In the genomic region with DNA sequence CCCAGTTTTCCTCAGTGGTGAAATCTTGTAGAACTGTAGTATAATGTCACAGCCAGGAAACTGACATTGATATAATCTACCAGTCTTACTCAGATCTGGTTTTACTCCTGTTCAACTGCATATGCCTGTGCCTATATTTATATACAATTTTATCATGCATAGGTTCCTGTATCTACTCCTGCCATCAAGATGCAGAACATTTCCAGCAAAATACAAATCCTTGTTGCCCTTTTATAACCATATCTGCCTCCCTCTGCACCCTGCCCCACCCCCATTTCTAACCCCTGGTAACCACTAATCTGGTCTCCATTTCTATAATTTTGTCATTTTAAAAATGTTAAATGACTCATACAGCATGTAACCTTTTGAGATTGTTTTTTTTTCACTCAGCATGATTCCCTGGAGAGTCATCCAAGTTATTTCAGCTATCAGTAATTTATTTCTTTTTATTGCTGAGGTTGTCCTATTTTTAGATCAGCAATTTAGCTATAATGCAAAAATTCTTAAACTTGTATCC, we compare ENCODE assay signal across 17 cellular contexts. TPM values are rescaled to one million over a fixed set of nuclear protein-coding genes. Genes with fewer than 3 reads are reported as not detected.
DNase-seq lines count a peak whose midpoint lies in the region; ATAC-seq and TF ChIP-seq lines count a peak whose summit lies in the region.
"Had no signal": no experiment of that assay in that cellular context is flagged by ENCODE, and none has a peak within 500 bp of the region (broad histone marks: within the 10 kb centered on the region; RNA-seq: fewer than 3 reads in every experiment).

No MANE protein-coding gene starts in this region.

- no peaks in the 10 kb centered on the region for H3K27me3 Mint-ChIP-seq in activated naive CD8-positive, alpha-beta T cell
- H3K27me3 Mint-ChIP-seq in naive thymus-derived CD8-positive, alpha-beta T cell = no peaks in the 10 kb centered on the region
- H3K27me3 Mint-ChIP-seq: brain; CD4-positive, CD25-positive, alpha-beta regulatory T cell; naive B cell had no signal

- POLR2A ChIA-PET in naive thymus-derived CD8-positive, alpha-beta T cell (lab: Charles Lee) = no interaction called here

- peaks cover 8% of the 10 kb centered on the region for H3K79me2 ChIP-seq in ACC112 (ENCODE audit: control insufficient read depth, insufficient read depth, low read length, unreplicated experiment)

- peak overlapping the region; percentile 75 for H3K27ac Mint-ChIP-seq in activated naive CD8-positive, alpha-beta T cell
- H3K27ac Mint-ChIP-seq in naive thymus-derived CD8-positive, alpha-beta T cell = no peak overlapping the region

- no peaks in the 10 kb centered on the region for H3K9me3 ChIP-seq in suprapubic skin
- H3K9me3 ChIP-seq: left lung, psoas muscle had no signal

- no peak for ATAC-seq in naive thymus-derived CD8-positive, alpha-beta T cell
- no peak for ATAC-seq in GM18502 (IDR thresholded peaks at IDR 0.05; ENCODE audit: poor library complexity, unreplicated experiment)
- ATAC-seq: left lung, psoas muscle had no signal

- H3K4me1 Mint-ChIP-seq in activated naive CD8-positive, alpha-beta T cell (ENCODE audit: low read depth) = peaks cover 69% of the 10 kb centered on the region
- peaks cover 7 to 43% (median 27%) of the 10 kb centered on the region in 4 donors for H3K4me1 Mint-ChIP-seq in naive thymus-derived CD8-positive, alpha-beta T cell
- H3K4me1 Mint-ChIP-seq: brain had no signal

- peak overlapping the region; percentile 64 for H3K27ac ChIP-seq in ACC112 (ENCODE audit: low read depth, low read length)
- no peak overlapping the region for H3K27ac ChIP-seq in suprapubic skin
- H3K27ac ChIP-seq: left lung, psoas muscle, RWPE1 had no signal

- H3K4me1 ChIP-seq in ACC112 (ENCODE audit: control insufficient read depth, insufficient read depth, low read length, unreplicated experiment) (peaks cover 56% of the 10 kb centered on the region), suprapubic skin (peaks cover 14% of the 10 kb centered on the region)
- H3K4me1 ChIP-seq: psoas muscle had no signal

- peaks cover 29% of the 10 kb centered on the region for H3K36me3 Mint-ChIP-seq in activated naive CD8-positive, alpha-beta T cell
- H3K36me3 Mint-ChIP-seq in naive thymus-derived CD8-positive, alpha-beta T cell = peaks cover 13 to 98% (median 48%) of the 10 kb centered on the region in 3 donors

- H3K4me3 ChIP-seq in ACC112 (ENCODE audit: low read depth, low read length) = 0 out of 2 replicates have a peak overlapping the region, but pooled peaks have one; percentile 3
- no peak overlapping the region for H3K4me3 ChIP-seq in fibroblast of pulmonary artery (replicated peaks; ENCODE audit: low read depth, low read length)
- no peak overlapping the region for H3K4me3 ChIP-seq in suprapubic skin
- H3K4me3 ChIP-seq: left lung, psoas muscle had no signal

- TF ChIP-seq EP300 in suprapubic skin (IDR thresholded peaks at IDR 0.05) = no peak

- peaks cover 68% of the 10 kb centered on the region for H3K36me3 ChIP-seq in ACC112 (ENCODE audit: insufficient read depth, low read length)
- H3K36me3 ChIP-seq in suprapubic skin = peaks cover 98% of the 10 kb centered on the region

- no peaks in the 10 kb centered on the region for H3K27me3 ChIP-seq in ACC112 (ENCODE audit: insufficient read depth, low read length)
- no peaks in the 10 kb centered on the region for H3K27me3 ChIP-seq in suprapubic skin
- H3K27me3 ChIP-seq: left lung had no signal

- TF ChIP-seq POLR2A in suprapubic skin (IDR thresholded peaks at IDR 0.05) = no peak

- peak overlapping the region; percentile 15 for H3K4me3 Mint-ChIP-seq in activated naive CD8-positive, alpha-beta T cell
- no peak overlapping the region for H3K4me3 Mint-ChIP-seq in naive thymus-derived CD8-positive, alpha-beta T cell
- H3K4me3 Mint-ChIP-seq: brain, naive B cell had no signal

- no peak overlapping the region for H2AFZ ChIP-seq in ACC112 (ENCODE audit: low read length, unreplicated experiment)

- TF ChIP-seq CTCF in fibroblast of pulmonary artery (IDR thresholded peaks at IDR 0.05; ENCODE audit: low read length, missing control alignments) = no peak
- no peak for TF ChIP-seq CTCF in suprapubic skin (IDR thresholded peaks at IDR 0.05)

- no peaks in the 10 kb centered on the region for H3K9me3 Mint-ChIP-seq in activated naive CD8-positive, alpha-beta T cell (ENCODE audit: low read depth)
- H3K9me3 Mint-ChIP-seq in naive thymus-derived CD8-positive, alpha-beta T cell = no peaks in the 10 kb centered on the region
- H3K9me3 Mint-ChIP-seq: brain; CD4-positive, CD25-positive, alpha-beta regulatory T cell; naive B cell had no signal

- DNase-seq in ELR (ENCODE audit: low read depth) (peak; percentile 37), fibroblast of pulmonary artery (ENCODE audit: low read depth) (peak; percentile 25), NCI-H446 (lab: John Stamatoyannopoulos, UW) (no peak), suprapubic skin (ENCODE audit: low spot score in 2 of 2) (no peak)
- DNase-seq in naive thymus-derived CD8-positive, alpha-beta T cell = no peak
- DNase-seq: CD4-positive, CD25-positive, alpha-beta regulatory T cell; Kasumi-1; left lung; naive B cell; NCI-H1930; psoas muscle had no signal

RNA-seq across cellular contexts. Expression of a gene that starts 8.1 kb away (rescaled TPM):
- 10 to 100 TPM; 15.2 to 15.6 TPM for total RNA-seq in naive thymus-derived CD8-positive, alpha-beta T cell
- 1 to 10 TPM; 3.0 to 5.6 (median 3.1) TPM for polyA plus RNA-seq in naive thymus-derived CD8-positive, alpha-beta T cell
- total RNA-seq in suprapubic skin = 10 to 100 TPM in 3 of 4 donors, 1 to 10 TPM in 1; 9.6 to 17.9 (median 11.6) TPM

RNA-seq across cellular contexts. Expression of a gene that starts 29.9 kb away (rescaled TPM):
- total RNA-seq in naive thymus-derived CD8-positive, alpha-beta T cell = 1 to 10 TPM; 2.4 to 2.6 TPM
- 1 to 10 TPM in 1 of 3 donors, under 1 TPM in 2; 0.49 to 2.1 (median 0.86) TPM for polyA plus RNA-seq in naive thymus-derived CD8-positive, alpha-beta T cell
- 100 to 1,000 TPM; 195 to 235 (median 227) TPM for total RNA-seq in suprapubic skin
- total RNA-seq: G401 had no signal

RNA-seq across cellular contexts. Expression of a gene that starts 51.5 kb away (rescaled TPM):
- total RNA-seq in naive thymus-derived CD8-positive, alpha-beta T cell = 1 to 10 TPM; 1.7 to 1.8 TPM
- under 1 TPM; 0.30 to 0.88 (median 0.55) TPM for polyA plus RNA-seq in naive thymus-derived CD8-positive, alpha-beta T cell
- total RNA-seq in suprapubic skin = 10 to 100 TPM; 10.1 to 18.1 (median 15.1) TPM

Comparison
In these comparisons a context has a peak if more than half of its experiments do, and no peak if none do; other contexts are left out.
1. DNase-seq: peak in ELR (single experiment) and fibroblast of pulmonary artery (single experiment); none in NCI-H446 (0 of 2), naive thymus-derived CD8-positive, alpha-beta T cell (0 of 10) and suprapubic skin (0 of 2).
2. RNA of a gene that starts 29.9 kb away (total RNA-seq): 195 to 235 TPM in suprapubic skin; 2.4 to 2.6 TPM in naive thymus-derived CD8-positive, alpha-beta T cell; every median in the first group is over 10 times any median in the second.